Comparison of ENCODE assay signal across 17 cellular contexts in the genomic region with DNA sequence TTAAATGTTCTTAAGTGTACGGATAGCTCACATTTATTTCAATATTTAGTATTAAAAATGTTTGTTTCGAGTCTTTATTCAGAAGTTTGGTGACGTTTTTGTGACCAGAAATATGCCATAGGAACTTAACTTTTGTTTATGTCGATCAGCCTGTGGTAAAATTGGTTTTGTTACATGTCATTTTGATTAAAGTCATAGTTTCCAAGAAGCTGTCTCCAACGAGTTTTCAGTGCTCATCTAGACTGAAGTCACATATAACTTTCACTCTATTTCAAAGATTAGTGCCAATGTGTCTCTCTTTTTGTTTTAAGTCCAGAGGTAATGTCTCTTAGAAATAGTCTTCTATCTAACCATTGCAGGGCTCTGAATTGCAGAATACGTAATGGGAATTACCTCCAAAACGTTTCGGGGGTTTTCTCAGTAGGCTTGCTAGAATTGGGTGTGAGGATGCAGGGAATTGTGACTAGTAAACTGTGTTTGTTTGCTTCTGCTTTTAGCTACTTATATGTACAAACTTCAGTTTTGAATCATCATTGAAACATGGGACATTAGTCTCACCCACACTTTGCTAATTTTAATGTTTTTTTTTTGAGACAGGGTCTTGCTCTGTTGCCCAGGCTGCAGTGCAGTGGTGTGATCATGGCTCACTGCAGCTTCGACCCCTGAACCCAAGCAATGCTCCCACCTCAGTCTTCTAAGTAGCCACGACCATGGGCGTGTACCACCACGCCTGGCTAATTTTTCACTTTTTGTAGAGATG. TPM values are rescaled to one million over a fixed set of nuclear protein-coding genes. Genes with fewer than 3 reads are reported as not detected.
DNase-seq lines count a peak whose midpoint lies in the region; ATAC-seq lines count a peak whose summit lies in the region.
"Had no signal": no experiment of that assay in that cellular context is flagged by ENCODE, and none has a peak within 500 bp of the region (broad histone marks: within the 10 kb centered on the region; RNA-seq: fewer than 3 reads in every experiment).

No MANE protein-coding gene starts in this region.

- no peak for ATAC-seq in activated CD8-positive, alpha-beta memory T cell treated with anti-CD3 and anti-CD28 coated beads, Interleukin-2, amount 10 ng/mL, durations not matched to agents 7 days and 5 days
- ATAC-seq in stimulated activated effector memory CD8-positive, alpha-beta T cell treated with anti-CD3 and anti-CD28 coated beads, Interleukin-12 subunit alpha, Interleukin-12 subunit beta, amount 100 ng/mL, for 72 hours, result peak; percentile 50
- no peak for ATAC-seq in GM19351 (IDR thresholded peaks at IDR 0.05; ENCODE audit: unreplicated experiment)
- ATAC-seq: activated CD4-positive, CD25-positive, alpha-beta regulatory T cell treated with anti-CD3 and anti-CD28 coated beads, Interleukin-2, amount 50 U/mL, for 24 hours; foreskin keratinocyte had no signal

- H3K27ac Mint-ChIP-seq in activated CD8-positive, alpha-beta memory T cell treated with anti-CD3 and anti-CD28 coated beads, Interleukin-2, amount 10 ng/mL, durations not matched to agents 7 days and 5 days, result peak overlapping the region; percentile 67
- peak overlapping the region; percentile 90 for H3K27ac Mint-ChIP-seq in activated T-helper 2 cell treated with anti-CD3 and anti-CD28 coated beads, Interferon-gamma antibody, Interleukin-2, Interleukin-4, amounts not matched to agents 10 μg/mL and 5 μg/mL and 100 μg/mL, durations not matched to agents 14 hours and 24 hours and 36 hours
- H3K27ac Mint-ChIP-seq in stimulated activated effector memory CD8-positive, alpha-beta T cell treated with anti-CD3 and anti-CD28 coated beads, Interleukin-12 subunit alpha, Interleukin-12 subunit beta, amount 100 ng/mL, for 72 hours, result peak overlapping the region; percentile 30
- H3K27ac Mint-ChIP-seq: immature natural killer cell had no signal

- no peaks in the 10 kb centered on the region for H3K27me3 Mint-ChIP-seq in activated CD8-positive, alpha-beta memory T cell treated with anti-CD3 and anti-CD28 coated beads, Interleukin-2, amount 10 ng/mL, durations not matched to agents 7 days and 5 days
- no peaks in the 10 kb centered on the region for H3K27me3 Mint-ChIP-seq in activated T-helper 2 cell treated with anti-CD3 and anti-CD28 coated beads, Interferon-gamma antibody, Interleukin-2, Interleukin-4, amounts not matched to agents 10 μg/mL and 5 μg/mL and 100 μg/mL, durations not matched to agents 14 hours and 24 hours and 36 hours (ENCODE audit: low read depth)

- DNase-seq in activated CD8-positive, alpha-beta memory T cell treated with anti-CD3 and anti-CD28 coated beads, Interleukin-2, amount 10 ng/mL, durations not matched to agents 7 days and 5 days, result no peak
- DNase-seq in activated CD8-positive, alpha-beta memory T cell treated with anti-CD3 and anti-CD28 coated beads, Interleukin-2, amount 50 U/mL, for 4 hours, result no peak
- DNase-seq in MV-4-11 (lab: John Stamatoyannopoulos, UW), result peak; percentile 5
- DNase-seq in activated T-helper 2 cell treated with anti-CD3 and anti-CD28 coated beads, Interferon-gamma antibody, Interleukin-2, Interleukin-4, amounts not matched to agents 10 μg/mL and 5 μg/mL and 100 μg/mL, durations not matched to agents 14 hours and 24 hours and 36 hours (ENCODE audit: low spot score), result no peak
- DNase-seq in stimulated activated effector memory CD8-positive, alpha-beta T cell treated with anti-CD3 and anti-CD28 coated beads, Interleukin-12 subunit alpha, Interleukin-12 subunit beta, amount 100 ng/mL, for 72 hours (ENCODE audit: low spot score in 2 of 2), result no peak
- no peak for DNase-seq in kidney tubule cell (ENCODE audit: low spot score)
- no peak for DNase-seq in NCI-H446 (lab: John Stamatoyannopoulos, UW)
- DNase-seq: brain microvascular endothelial cell; effector CD8-positive, alpha-beta T cell; foreskin keratinocyte; immature natural killer cell; NCI-H1092; NCI-H2171; ovary; SW 1271 had no signal

- CTCF ChIA-PET in activated CD8-positive, alpha-beta memory T cell treated with anti-CD3 and anti-CD28 coated beads, Interleukin-2, amount 10 ng/mL, durations not matched to agents 7 days and 5 days (lab: Charles Lee), result interaction anchor here (1.0 to 2.0 kb wide), 4 partner anchors 20 to 118 kb away, joined by 3 to 9 read pairs (median 6); no protein-coding TSS in a partner anchor

- H3K9me3 Mint-ChIP-seq in activated CD8-positive, alpha-beta memory T cell treated with anti-CD3 and anti-CD28 coated beads, Interleukin-2, amount 10 ng/mL, durations not matched to agents 7 days and 5 days (ENCODE audit: low read depth), result no peaks in the 10 kb centered on the region
- H3K9me3 Mint-ChIP-seq in activated T-helper 2 cell treated with anti-CD3 and anti-CD28 coated beads, Interferon-gamma antibody, Interleukin-2, Interleukin-4, amounts not matched to agents 10 μg/mL and 5 μg/mL and 100 μg/mL, durations not matched to agents 14 hours and 24 hours and 36 hours, result no peaks in the 10 kb centered on the region
- no peaks in the 10 kb centered on the region for H3K9me3 Mint-ChIP-seq in stimulated activated effector memory CD8-positive, alpha-beta T cell treated with anti-CD3 and anti-CD28 coated beads, Interleukin-12 subunit alpha, Interleukin-12 subunit beta, amount 100 ng/mL, for 72 hours
- H3K9me3 Mint-ChIP-seq: immature natural killer cell had no signal

- intact Hi-C loops in activated T-helper 2 cell treated with anti-CD3 and anti-CD28 coated beads, Interferon-gamma antibody, Interleukin-2, Interleukin-4, amounts not matched to agents 10 μg/mL and 5 μg/mL and 100 μg/mL, durations not matched to agents 14 hours and 24 hours and 36 hours (cut with micrococcal nuclease), result no loop called here

- H3K4me3 Mint-ChIP-seq in activated CD8-positive, alpha-beta memory T cell treated with anti-CD3 and anti-CD28 coated beads, Interleukin-2, amount 10 ng/mL, durations not matched to agents 7 days and 5 days, result peak overlapping the region; percentile 62
- H3K4me3 Mint-ChIP-seq in activated T-helper 2 cell treated with anti-CD3 and anti-CD28 coated beads, Interferon-gamma antibody, Interleukin-2, Interleukin-4, amounts not matched to agents 10 μg/mL and 5 μg/mL and 100 μg/mL, durations not matched to agents 14 hours and 24 hours and 36 hours (ENCODE audit: low read depth), result peak overlapping the region; percentile 49
- H3K4me3 Mint-ChIP-seq in stimulated activated effector memory CD8-positive, alpha-beta T cell treated with anti-CD3 and anti-CD28 coated beads, Interleukin-12 subunit alpha, Interleukin-12 subunit beta, amount 100 ng/mL, for 72 hours, result no peak overlapping the region
- H3K4me3 Mint-ChIP-seq: immature natural killer cell had no signal

- peaks cover 43% of the 10 kb centered on the region for H3K36me3 Mint-ChIP-seq in activated CD8-positive, alpha-beta memory T cell treated with anti-CD3 and anti-CD28 coated beads, Interleukin-2, amount 10 ng/mL, durations not matched to agents 7 days and 5 days
- H3K36me3 Mint-ChIP-seq in activated T-helper 2 cell treated with anti-CD3 and anti-CD28 coated beads, Interferon-gamma antibody, Interleukin-2, Interleukin-4, amounts not matched to agents 10 μg/mL and 5 μg/mL and 100 μg/mL, durations not matched to agents 14 hours and 24 hours and 36 hours (ENCODE audit: low read depth), result peaks cover 39% of the 10 kb centered on the region
- H3K36me3 Mint-ChIP-seq in stimulated activated effector memory CD8-positive, alpha-beta T cell treated with anti-CD3 and anti-CD28 coated beads, Interleukin-12 subunit alpha, Interleukin-12 subunit beta, amount 100 ng/mL, for 72 hours, result peaks cover 54% of the 10 kb centered on the region

- peaks cover 25% of the 10 kb centered on the region for H3K4me1 Mint-ChIP-seq in activated CD8-positive, alpha-beta memory T cell treated with anti-CD3 and anti-CD28 coated beads, Interleukin-2, amount 10 ng/mL, durations not matched to agents 7 days and 5 days
- peaks cover 21% of the 10 kb centered on the region for H3K4me1 Mint-ChIP-seq in activated T-helper 2 cell treated with anti-CD3 and anti-CD28 coated beads, Interferon-gamma antibody, Interleukin-2, Interleukin-4, amounts not matched to agents 10 μg/mL and 5 μg/mL and 100 μg/mL, durations not matched to agents 14 hours and 24 hours and 36 hours (ENCODE audit: low read depth)
- H3K4me1 Mint-ChIP-seq in stimulated activated effector memory CD8-positive, alpha-beta T cell treated with anti-CD3 and anti-CD28 coated beads, Interleukin-12 subunit alpha, Interleukin-12 subunit beta, amount 100 ng/mL, for 72 hours, result peaks cover 6% of the 10 kb centered on the region

RNA-seq across cellular contexts. Expression of a gene that starts 3.0 kb away (rescaled TPM):
- 100 to 1,000 TPM in 1 of 2 experiments, 10 to 100 TPM in 1; 89.5 to 107 TPM for total RNA-seq in activated CD8-positive, alpha-beta memory T cell treated with anti-CD3 and anti-CD28 coated beads, Interleukin-2, amount 10 ng/mL, durations not matched to agents 7 days and 5 days
- 70.7 and 73.1 TPM in 2 replicates for total RNA-seq in activated T-helper 2 cell treated with anti-CD3 and anti-CD28 coated beads, Interferon-gamma antibody, Interleukin-2, Interleukin-4, amounts not matched to agents 10 μg/mL and 5 μg/mL and 100 μg/mL, durations not matched to agents 14 hours and 24 hours and 36 hours

RNA-seq across cellular contexts. Expression of a gene that starts 55.2 kb away (rescaled TPM):
- total RNA-seq in activated CD8-positive, alpha-beta memory T cell treated with anti-CD3 and anti-CD28 coated beads, Interleukin-2, amount 10 ng/mL, durations not matched to agents 7 days and 5 days, result 10 to 100 TPM in 1 of 2 experiments, 1 to 10 TPM in 1; 3.6 to 13.0 TPM
- 16.1 and 17.9 TPM in 2 replicates for total RNA-seq in activated T-helper 2 cell treated with anti-CD3 and anti-CD28 coated beads, Interferon-gamma antibody, Interleukin-2, Interleukin-4, amounts not matched to agents 10 μg/mL and 5 μg/mL and 100 μg/mL, durations not matched to agents 14 hours and 24 hours and 36 hours

Comparison
In these comparisons a context has a peak if more than half of its experiments do, and no peak if none do; other contexts are left out.
1. H3K27ac Mint-ChIP-seq: peak in every context shown above with its lines; median percentile 90 in activated T-helper 2 cell treated with anti-CD3 and anti-CD28 coated beads, Interferon-gamma antibody, Interleukin-2, Interleukin-4, amounts not matched to agents 10 μg/mL and 5 μg/mL and 100 μg/mL, durations not matched to agents 14 hours and 24 hours and 36 hours; 67 in activated CD8-positive, alpha-beta memory T cell treated with anti-CD3 and anti-CD28 coated beads, Interleukin-2, amount 10 ng/mL, durations not matched to agents 7 days and 5 days; 30 in stimulated activated effector memory CD8-positive, alpha-beta T cell treated with anti-CD3 and anti-CD28 coated beads, Interleukin-12 subunit alpha, Interleukin-12 subunit beta, amount 100 ng/mL, for 72 hours.